In genomic region chr6:37648465-37649330, GRCh38 we compare ENCODE assay signal across 9 cellular contexts. TPM values are rescaled to one million over a fixed set of nuclear protein-coding genes. Genes with fewer than 3 reads are reported as not detected.
A peak's percentile ranks its signal among the peaks of the same experiment; 100 is the strongest.
DNase-seq lines count a peak whose midpoint lies in the region; ATAC-seq lines count a peak whose summit lies in the region.
"Had no signal": no experiment of that assay in that cellular context is flagged by ENCODE, and none has a peak within 500 bp of the region (broad histone marks: within the 10 kb centered on the region; RNA-seq: fewer than 3 reads in every experiment).

No MANE protein-coding gene starts in this region.

- no peaks in the 10 kb centered on the region for H3K9me3 ChIP-seq in HUES48 (ENCODE audit: control insufficient read depth, insufficient read depth, low read length)
- H3K9me3 ChIP-seq: sigmoid colon had no signal

- no peak for ATAC-seq in HG03196 (IDR thresholded peaks at IDR 0.05; ENCODE audit: unreplicated experiment)

- H3K4me1 ChIP-seq in HUES48 (ENCODE audit: control insufficient read depth, insufficient read depth, low read length), result peaks cover 3% of the 10 kb centered on the region; the same call in 1 of the 2 replicates

- H3K27me3 ChIP-seq in HUES48 (ENCODE audit: control insufficient read depth, insufficient read depth, low read length), result peaks cover 52% of the 10 kb centered on the region

- H3K36me3 ChIP-seq in HUES48 (ENCODE audit: control insufficient read depth, insufficient read depth, low read length), result no peaks in the 10 kb centered on the region
- H3K36me3 ChIP-seq: sigmoid colon had no signal

- peak overlapping the region; percentile 59 for H3K4me3 ChIP-seq in HUES48 (ENCODE audit: low read depth, low read length)

- peak overlapping the region; percentile 39; the same call in 1 of the 2 replicates for H3K9ac ChIP-seq in HUES48 (ENCODE audit: low read depth, low read length)

- H3K27ac ChIP-seq in HUES48 (ENCODE audit: low read depth, low read length), result no peak overlapping the region
- H3K27ac ChIP-seq: sigmoid colon had no signal

- peak; percentile 40 to 49 for DNase-seq in activated T-cell treated with anti-CD3 and anti-CD28 coated beads, Interleukin-2, amount 50 U/mL, for 48 hours
- peak; percentile 78 for DNase-seq in iPS DF 19.7 (ENCODE audit: low read depth, low spot score)
- peak; percentile 36 for DNase-seq in stimulated activated CD4-positive, alpha-beta T cell treated with anti-CD3 and anti-CD28 coated beads, Interleukin-2, amount 100 ng/mL, for 4 hours (ENCODE audit: low read depth)
- no peak for DNase-seq in Kasumi-1 (lab: John Stamatoyannopoulos, UW)
- DNase-seq in H4 (ENCODE audit: low spot score), result no peak
- DNase-seq: effector CD4-positive, alpha-beta T cell; sigmoid colon had no signal

RNA-seq across cellular contexts. Expression of gene MDGA1, which starts 49.0 kb away (rescaled TPM):
- total RNA-seq in H4 (2014; rRNA removed; shearing (Covaris generic)), result 2.2 and 2.3 TPM in 2 replicates

Comparison
In these comparisons a context has a peak if more than half of its experiments do, and no peak if none do; other contexts are left out.
1. DNase-seq: peak in activated T-cell treated with anti-CD3 and anti-CD28 coated beads, Interleukin-2, amount 50 U/mL, for 48 hours (2 of 2), iPS DF 19.7 (single experiment) and stimulated activated CD4-positive, alpha-beta T cell treated with anti-CD3 and anti-CD28 coated beads, Interleukin-2, amount 100 ng/mL, for 4 hours (single experiment); none in Kasumi-1 (0 of 2) and H4 (single experiment).